Comparison of ENCODE assay signal across 10 cellular contexts in the genomic region with DNA sequence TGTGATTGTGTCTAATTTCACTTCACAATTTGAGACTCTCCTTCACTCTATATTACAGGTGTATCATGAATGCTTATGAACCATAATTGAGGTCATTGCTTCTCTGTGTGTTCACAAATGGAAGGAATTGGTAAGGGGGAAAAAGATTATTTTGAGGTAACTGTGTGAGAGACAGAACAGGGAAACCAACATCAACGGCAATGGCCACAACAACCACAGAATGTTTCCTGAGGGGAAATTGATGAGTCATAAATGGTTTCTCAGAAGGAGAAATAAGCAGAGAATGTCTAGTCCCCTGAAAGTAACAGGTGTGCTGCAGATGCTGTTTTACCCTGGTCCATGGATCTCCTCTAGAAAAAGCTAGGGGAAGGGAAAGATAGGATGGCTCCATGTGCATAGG.
DNase-seq lines count a peak whose midpoint lies in the region; ATAC-seq, FAIRE-seq and TF ChIP-seq lines count a peak whose summit lies in the region.
"Had no signal": no experiment of that assay in that cellular context is flagged by ENCODE, and none has a peak within 500 bp of the region (broad histone marks: within the 10 kb centered on the region; RNA-seq: fewer than 3 reads in every experiment).

No MANE protein-coding gene starts in this region.

- no peak overlapping the region for H3K4me3 ChIP-seq in small intestine (ENCODE audit: low read depth in 1 of 2, low read length in 2 of 2)

- DNase-seq in activated naive CD4-positive, alpha-beta T cell treated with anti-CD3 and anti-CD28 coated beads, Interleukin-2, amount 10 ng/mL, durations not matched to agents 7 days and 5 days: peak; percentile 20
- no peak for DNase-seq in activated naive CD4-positive, alpha-beta T cell (lab: John Stamatoyannopoulos, UW)
- peak; percentile 62 for DNase-seq in NCI-H226
- DNase-seq in stimulated activated naive B cell treated with anti-CD40 and anti-IgM and Interleukin-4, amounts not matched to agents 10 μg/mL and 1 μg/mL and 100 μg/mL, for 72 hours: peak; percentile 4
- DNase-seq in small intestine: no peak
- DNase-seq in WTC11 (ENCODE audit: low spot score): no peak
- DNase-seq in occipital lobe (lab: John Stamatoyannopoulos, UW): no peak
- DNase-seq: activated gamma-delta T cell had no signal

- H3K9me3 Mint-ChIP-seq in activated naive CD4-positive, alpha-beta T cell treated with anti-CD3 and anti-CD28 coated beads, Interleukin-2, amount 10 ng/mL, durations not matched to agents 7 days and 5 days: no peaks in the 10 kb centered on the region
- peaks cover 0 to 2% of the 10 kb centered on the region in 2 donors for H3K9me3 Mint-ChIP-seq in stimulated activated naive B cell treated with anti-CD40 and anti-IgM and Interleukin-4, amounts not matched to agents 10 μg/mL and 1 μg/mL and 100 μg/mL, for 72 hours
- peaks cover 9% of the 10 kb centered on the region for H3K9me3 Mint-ChIP-seq in WTC11

- no peak overlapping the region for H3K27ac ChIP-seq in small intestine (ENCODE audit: low read depth in 1 of 2, low read length in 1 of 2)

- peak; percentile 96 for ATAC-seq in HG02840 (IDR thresholded peaks at IDR 0.05; ENCODE audit: low FRiP score, unreplicated experiment)
- ATAC-seq in stimulated activated naive B cell treated with anti-CD40 and anti-IgM and Interleukin-4, amounts not matched to agents 10 μg/mL and 1 μg/mL and 100 μg/mL, for 72 hours (replicated peaks): peak; percentile 80 to 86
- no peak for ATAC-seq in WTC11

- no peaks in the 10 kb centered on the region for H3K36me3 ChIP-seq in small intestine (ENCODE audit: control insufficient read depth in 2 of 2, insufficient read depth in 2 of 2, low read length in 2 of 2)

- H3K27me3 Mint-ChIP-seq in activated naive CD4-positive, alpha-beta T cell treated with anti-CD3 and anti-CD28 coated beads, Interleukin-2, amount 10 ng/mL, durations not matched to agents 7 days and 5 days: peaks cover 11% of the 10 kb centered on the region
- H3K27me3 Mint-ChIP-seq in stimulated activated naive B cell treated with anti-CD40 and anti-IgM and Interleukin-4, amounts not matched to agents 10 μg/mL and 1 μg/mL and 100 μg/mL, for 72 hours: peaks cover 0 to 17% of the 10 kb centered on the region in 2 donors
- peaks cover 15% of the 10 kb centered on the region for H3K27me3 Mint-ChIP-seq in WTC11 (ENCODE audit: low read depth)

- H3K9me3 ChIP-seq in small intestine (ENCODE audit: control insufficient read depth, low read depth): no peaks in the 10 kb centered on the region

- TF ChIP-seq CTCF in WTC11 (IDR thresholded peaks at IDR 0.05): no peak

- H3K27me3 ChIP-seq in small intestine (ENCODE audit: control insufficient read depth in 2 of 2, insufficient read depth in 2 of 2, low read length in 2 of 2): no peaks in the 10 kb centered on the region

- no peaks in the 10 kb centered on the region for H3K36me3 Mint-ChIP-seq in activated naive CD4-positive, alpha-beta T cell treated with anti-CD3 and anti-CD28 coated beads, Interleukin-2, amount 10 ng/mL, durations not matched to agents 7 days and 5 days
- H3K36me3 Mint-ChIP-seq in stimulated activated naive B cell treated with anti-CD40 and anti-IgM and Interleukin-4, amounts not matched to agents 10 μg/mL and 1 μg/mL and 100 μg/mL, for 72 hours: no peaks in the 10 kb centered on the region
- peaks cover 4% of the 10 kb centered on the region for H3K36me3 Mint-ChIP-seq in WTC11

- POLR2A ChIA-PET in WTC11 (lab: Charles Lee): no interaction called here

- H3K4me1 Mint-ChIP-seq in activated naive CD4-positive, alpha-beta T cell treated with anti-CD3 and anti-CD28 coated beads, Interleukin-2, amount 10 ng/mL, durations not matched to agents 7 days and 5 days: peaks cover 20% of the 10 kb centered on the region
- peaks cover 0 to 5% of the 10 kb centered on the region in 2 donors for H3K4me1 Mint-ChIP-seq in stimulated activated naive B cell treated with anti-CD40 and anti-IgM and Interleukin-4, amounts not matched to agents 10 μg/mL and 1 μg/mL and 100 μg/mL, for 72 hours
- H3K4me1 Mint-ChIP-seq in WTC11: peaks cover 24% of the 10 kb centered on the region

- no peak for FAIRE-seq in small intestine (lab: Jason Lieb, UNC)
- FAIRE-seq: islet of Langerhans had no signal

- CTCF ChIA-PET in activated naive CD4-positive, alpha-beta T cell treated with anti-CD3 and anti-CD28 coated beads, Interleukin-2, amount 10 ng/mL, durations not matched to agents 7 days and 5 days (lab: Charles Lee): no interaction called here
- CTCF ChIA-PET in WTC11 (lab: Charles Lee): no interaction called here

- no peak overlapping the region for H3K27ac Mint-ChIP-seq in activated naive CD4-positive, alpha-beta T cell treated with anti-CD3 and anti-CD28 coated beads, Interleukin-2, amount 10 ng/mL, durations not matched to agents 7 days and 5 days
- H3K27ac Mint-ChIP-seq in stimulated activated naive B cell treated with anti-CD40 and anti-IgM and Interleukin-4, amounts not matched to agents 10 μg/mL and 1 μg/mL and 100 μg/mL, for 72 hours: no peak overlapping the region
- no peak overlapping the region for H3K27ac Mint-ChIP-seq in WTC11

- 45 to 76% (median 65%) methylated on average over 1 of the region's 1 CpG for WGBS in small intestine, 3 donors

- H3K4me1 ChIP-seq in small intestine (ENCODE audit: control insufficient read depth in 2 of 2, insufficient read depth in 1 of 2, low read depth in 1 of 2, low read length in 1 of 2): no peaks in the 10 kb centered on the region

- no peak overlapping the region for H3K4me3 Mint-ChIP-seq in activated naive CD4-positive, alpha-beta T cell treated with anti-CD3 and anti-CD28 coated beads, Interleukin-2, amount 10 ng/mL, durations not matched to agents 7 days and 5 days
- no peak overlapping the region for H3K4me3 Mint-ChIP-seq in stimulated activated naive B cell treated with anti-CD40 and anti-IgM and Interleukin-4, amounts not matched to agents 10 μg/mL and 1 μg/mL and 100 μg/mL, for 72 hours
- H3K4me3 Mint-ChIP-seq in WTC11: no peak overlapping the region

TF ChIP-seq in WTC11, 78 proteins besides CTCF, POLR2A, EP300 and RAD21:
- TF ChIP-seq CBFB (CRISPR knock-in tag; IDR thresholded peaks at IDR 0.05; ENCODE audit: low read depth) (no peak), PRRX2 (CRISPR knock-in tag; IDR thresholded peaks at IDR 0.05) (no peak), ZNF219 (CRISPR knock-in tag; IDR thresholded peaks at IDR 0.05; ENCODE audit: borderline replicate concordance) (no peak), ZBTB21 (CRISPR knock-in tag; IDR thresholded peaks at IDR 0.05; ENCODE audit: borderline replicate concordance) (no peak), ETV6 (CRISPR knock-in tag; IDR thresholded peaks at IDR 0.05) (no peak), CREB1 (CRISPR knock-in tag; IDR thresholded peaks at IDR 0.05) (no peak), GTF2I (CRISPR knock-in tag; conservative IDR thresholded peaks at IDR 0.05) (no peak), JAZF1 (CRISPR knock-in tag; IDR thresholded peaks at IDR 0.05) (no peak), ZNF396 (CRISPR knock-in tag; IDR thresholded peaks at IDR 0.05; ENCODE audit: borderline replicate concordance) (no peak)
- TF ChIP-seq, protein P1, sequence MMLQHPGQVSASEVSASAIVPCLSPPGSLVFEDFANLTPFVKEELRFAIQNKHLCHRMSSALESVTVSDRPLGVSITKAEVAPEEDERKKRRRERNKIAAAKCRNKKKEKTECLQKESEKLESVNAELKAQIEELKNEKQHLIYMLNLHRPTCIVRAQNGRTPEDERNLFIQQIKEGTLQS (CRISPR knock-in tag; conservative IDR thresholded peaks at IDR 0.05): no peak
- TF ChIP-seq, protein P2, sequence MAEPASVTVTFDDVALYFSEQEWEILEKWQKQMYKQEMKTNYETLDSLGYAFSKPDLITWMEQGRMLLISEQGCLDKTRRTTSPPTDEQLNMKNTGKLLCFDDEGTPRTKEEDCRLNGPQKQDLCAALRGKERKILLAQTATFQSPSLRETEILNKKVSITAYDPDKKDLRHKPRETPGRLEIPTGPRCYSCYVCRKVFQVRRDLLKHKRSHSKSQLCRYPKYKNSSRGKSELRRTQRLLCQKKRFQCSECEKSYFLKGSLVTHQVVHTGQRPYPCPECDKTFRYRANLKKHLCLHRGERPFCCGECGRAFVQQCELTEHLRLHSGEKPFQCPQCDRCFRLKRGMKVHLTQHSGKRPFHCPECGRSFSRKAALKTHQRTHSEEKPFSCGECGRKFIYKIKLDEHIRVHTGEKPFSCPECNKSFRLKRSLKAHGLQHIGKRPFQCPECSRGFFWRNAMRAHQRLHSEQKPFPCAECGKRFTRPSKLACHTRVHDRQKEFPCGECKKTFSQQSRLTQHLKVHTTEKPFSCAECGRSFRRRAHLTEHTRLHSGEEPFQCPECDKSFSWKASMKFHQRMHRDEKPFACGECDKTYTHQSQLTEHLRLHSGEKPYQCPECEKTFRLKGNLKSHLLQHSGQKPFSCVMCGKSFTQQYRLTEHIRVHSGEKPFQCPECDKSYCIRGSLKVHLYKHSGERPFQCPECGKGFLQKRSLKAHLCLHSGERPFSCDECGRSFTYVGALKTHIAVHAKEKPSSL (CRISPR knock-in tag; conservative IDR thresholded peaks at IDR 0.05): no peak
- TF ChIP-seq, protein P3, sequence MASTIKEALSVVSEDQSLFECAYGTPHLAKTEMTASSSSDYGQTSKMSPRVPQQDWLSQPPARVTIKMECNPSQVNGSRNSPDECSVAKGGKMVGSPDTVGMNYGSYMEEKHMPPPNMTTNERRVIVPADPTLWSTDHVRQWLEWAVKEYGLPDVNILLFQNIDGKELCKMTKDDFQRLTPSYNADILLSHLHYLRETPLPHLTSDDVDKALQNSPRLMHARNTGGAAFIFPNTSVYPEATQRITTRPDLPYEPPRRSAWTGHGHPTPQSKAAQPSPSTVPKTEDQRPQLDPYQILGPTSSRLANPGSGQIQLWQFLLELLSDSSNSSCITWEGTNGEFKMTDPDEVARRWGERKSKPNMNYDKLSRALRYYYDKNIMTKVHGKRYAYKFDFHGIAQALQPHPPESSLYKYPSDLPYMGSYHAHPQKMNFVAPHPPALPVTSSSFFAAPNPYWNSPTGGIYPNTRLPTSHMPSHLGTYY (CRISPR knock-in tag; IDR thresholded peaks at IDR 0.05): no peak
TF ChIP-seq in WTC11: peak in this region for 0.

Comparison
In these comparisons a context has a peak if more than half of its experiments do, and no peak if none do; other contexts are left out.
1. DNase-seq: peak in activated naive CD4-positive, alpha-beta T cell treated with anti-CD3 and anti-CD28 coated beads, Interleukin-2, amount 10 ng/mL, durations not matched to agents 7 days and 5 days (single experiment), NCI-H226 (single experiment) and stimulated activated naive B cell treated with anti-CD40 and anti-IgM and Interleukin-4, amounts not matched to agents 10 μg/mL and 1 μg/mL and 100 μg/mL, for 72 hours (single experiment); none in activated naive CD4-positive, alpha-beta T cell (0 of 4), small intestine (single experiment), WTC11 (single experiment) and occipital lobe (single experiment).